In the genomic region with DNA sequence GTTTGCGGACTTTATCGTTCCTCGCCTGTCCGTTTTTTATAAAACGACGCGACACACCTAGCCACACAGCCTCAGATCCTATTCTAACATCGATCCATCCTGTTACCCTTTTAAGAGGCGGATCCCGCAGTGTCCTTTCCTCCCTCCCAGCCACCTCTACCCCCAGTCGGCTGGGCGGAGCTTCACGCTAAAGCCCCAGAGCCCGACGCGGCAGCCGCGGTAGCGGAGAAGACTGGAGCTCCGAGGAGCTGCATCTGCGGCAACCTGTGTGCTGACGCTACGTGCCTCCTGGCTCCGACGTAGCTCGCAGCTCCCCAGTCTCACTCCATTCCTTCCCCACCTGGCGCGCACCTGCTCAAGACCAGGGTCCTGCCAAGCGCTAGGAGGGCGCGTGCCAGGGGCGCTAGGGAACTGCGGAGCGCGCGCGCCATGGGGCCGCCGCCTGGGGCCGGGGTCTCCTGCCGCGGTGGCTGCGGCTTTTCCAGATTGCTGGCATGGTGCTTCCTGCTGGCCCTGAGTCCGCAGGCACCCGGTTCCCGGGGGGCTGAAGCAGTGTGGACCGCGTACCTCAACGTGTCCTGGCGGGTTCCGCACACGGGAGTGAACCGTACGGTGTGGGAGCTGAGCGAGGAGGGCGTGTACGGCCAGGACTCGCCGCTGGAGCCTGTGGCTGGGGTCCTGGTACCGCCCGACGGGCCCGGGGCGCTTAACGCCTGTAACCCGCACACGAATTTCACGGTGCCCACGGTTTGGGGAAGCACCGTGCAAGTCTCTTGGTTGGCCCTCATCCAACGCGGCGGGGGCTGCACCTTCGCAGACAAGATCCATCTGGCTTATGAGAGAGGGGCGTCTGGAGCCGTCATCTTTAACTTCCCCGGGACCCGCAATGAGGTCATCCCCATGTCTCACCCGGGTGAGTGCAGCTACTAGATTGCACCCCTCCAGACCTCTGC, we compare ENCODE assay signal across 2 cellular contexts.
TF ChIP-seq lines count a peak whose summit lies in the region.

RNF128 (plus strand) TSS at position 217 of the 953 bp plus-strand sequence; CDS start at position 430, 213 bp downstream.

TF ChIP-seq in A549, 52 proteins besides CTCF, POLR2A, EP300 and RAD21 (continued from another document):
- TF ChIP-seq, protein P1, sequence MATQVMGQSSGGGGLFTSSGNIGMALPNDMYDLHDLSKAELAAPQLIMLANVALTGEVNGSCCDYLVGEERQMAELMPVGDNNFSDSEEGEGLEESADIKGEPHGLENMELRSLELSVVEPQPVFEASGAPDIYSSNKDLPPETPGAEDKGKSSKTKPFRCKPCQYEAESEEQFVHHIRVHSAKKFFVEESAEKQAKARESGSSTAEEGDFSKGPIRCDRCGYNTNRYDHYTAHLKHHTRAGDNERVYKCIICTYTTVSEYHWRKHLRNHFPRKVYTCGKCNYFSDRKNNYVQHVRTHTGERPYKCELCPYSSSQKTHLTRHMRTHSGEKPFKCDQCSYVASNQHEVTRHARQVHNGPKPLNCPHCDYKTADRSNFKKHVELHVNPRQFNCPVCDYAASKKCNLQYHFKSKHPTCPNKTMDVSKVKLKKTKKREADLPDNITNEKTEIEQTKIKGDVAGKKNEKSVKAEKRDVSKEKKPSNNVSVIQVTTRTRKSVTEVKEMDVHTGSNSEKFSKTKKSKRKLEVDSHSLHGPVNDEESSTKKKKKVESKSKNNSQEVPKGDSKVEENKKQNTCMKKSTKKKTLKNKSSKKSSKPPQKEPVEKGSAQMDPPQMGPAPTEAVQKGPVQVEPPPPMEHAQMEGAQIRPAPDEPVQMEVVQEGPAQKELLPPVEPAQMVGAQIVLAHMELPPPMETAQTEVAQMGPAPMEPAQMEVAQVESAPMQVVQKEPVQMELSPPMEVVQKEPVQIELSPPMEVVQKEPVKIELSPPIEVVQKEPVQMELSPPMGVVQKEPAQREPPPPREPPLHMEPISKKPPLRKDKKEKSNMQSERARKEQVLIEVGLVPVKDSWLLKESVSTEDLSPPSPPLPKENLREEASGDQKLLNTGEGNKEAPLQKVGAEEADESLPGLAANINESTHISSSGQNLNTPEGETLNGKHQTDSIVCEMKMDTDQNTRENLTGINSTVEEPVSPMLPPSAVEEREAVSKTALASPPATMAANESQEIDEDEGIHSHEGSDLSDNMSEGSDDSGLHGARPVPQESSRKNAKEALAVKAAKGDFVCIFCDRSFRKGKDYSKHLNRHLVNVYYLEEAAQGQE (IDR thresholded peaks at IDR 0.05): no peak
- TF ChIP-seq ATOH8 (CRISPR knock-in tag; IDR thresholded peaks at IDR 0.05; ENCODE audit: low read depth) (no peak), CBX2 (IDR thresholded peaks at IDR 0.05; ENCODE audit: borderline replicate concordance, low read depth) (no peak), TFCP2L1 (CRISPR knock-in tag; IDR thresholded peaks at IDR 0.05) (no peak), GATA3 (IDR thresholded peaks at IDR 0.05; ENCODE audit: borderline replicate concordance) (no peak), HOXB5 (CRISPR knock-in tag; IDR thresholded peaks at IDR 0.05) (no peak), HEYL (CRISPR knock-in tag; IDR thresholded peaks at IDR 0.05) (no peak), FOXS1 (CRISPR knock-in tag; IDR thresholded peaks at IDR 0.05) (no peak), KDM5A (IDR thresholded peaks at IDR 0.05) (no peak), SREBF2 (IDR thresholded peaks at IDR 0.05) (no peak), EHMT2 (IDR thresholded peaks at IDR 0.05; ENCODE audit: low read depth) (no peak), EHF (CRISPR knock-in tag; IDR thresholded peaks at IDR 0.05) (no peak), ESRRA (IDR thresholded peaks at IDR 0.05; ENCODE audit: borderline replicate concordance, low read length) (no peak), FOSB (CRISPR knock-in tag; IDR thresholded peaks at IDR 0.05) (no peak), JUNB (IDR thresholded peaks at IDR 0.05) (no peak), HOXB13 (CRISPR knock-in tag; IDR thresholded peaks at IDR 0.05; ENCODE audit: low read depth) (no peak)
- TF ChIP-seq, protein P2, sequence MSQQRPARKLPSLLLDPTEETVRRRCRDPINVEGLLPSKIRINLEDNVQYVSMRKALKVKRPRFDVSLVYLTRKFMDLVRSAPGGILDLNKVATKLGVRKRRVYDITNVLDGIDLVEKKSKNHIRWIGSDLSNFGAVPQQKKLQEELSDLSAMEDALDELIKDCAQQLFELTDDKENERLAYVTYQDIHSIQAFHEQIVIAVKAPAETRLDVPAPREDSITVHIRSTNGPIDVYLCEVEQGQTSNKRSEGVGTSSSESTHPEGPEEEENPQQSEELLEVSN (IDR thresholded peaks at IDR 0.05; ENCODE audit: borderline replicate concordance, low read depth): no peak
- TF ChIP-seq, protein P3, sequence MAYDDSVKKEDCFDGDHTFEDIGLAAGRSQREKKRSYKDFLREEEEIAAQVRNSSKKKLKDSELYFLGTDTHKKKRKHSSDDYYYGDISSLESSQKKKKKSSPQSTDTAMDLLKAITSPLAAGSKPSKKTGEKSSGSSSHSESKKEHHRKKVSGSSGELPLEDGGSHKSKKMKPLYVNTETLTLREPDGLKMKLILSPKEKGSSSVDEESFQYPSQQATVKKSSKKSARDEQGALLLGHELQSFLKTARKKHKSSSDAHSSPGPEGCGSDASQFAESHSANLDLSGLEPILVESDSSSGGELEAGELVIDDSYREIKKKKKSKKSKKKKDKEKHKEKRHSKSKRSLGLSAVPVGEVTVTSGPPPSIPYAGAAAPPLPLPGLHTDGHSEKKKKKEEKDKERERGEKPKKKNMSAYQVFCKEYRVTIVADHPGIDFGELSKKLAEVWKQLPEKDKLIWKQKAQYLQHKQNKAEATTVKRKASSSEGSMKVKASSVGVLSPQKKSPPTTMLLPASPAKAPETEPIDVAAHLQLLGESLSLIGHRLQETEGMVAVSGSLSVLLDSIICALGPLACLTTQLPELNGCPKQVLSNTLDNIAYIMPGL (CRISPR knock-in tag; IDR thresholded peaks at IDR 0.05; ENCODE audit: borderline replicate concordance): no peak
- TF ChIP-seq, protein P4, sequence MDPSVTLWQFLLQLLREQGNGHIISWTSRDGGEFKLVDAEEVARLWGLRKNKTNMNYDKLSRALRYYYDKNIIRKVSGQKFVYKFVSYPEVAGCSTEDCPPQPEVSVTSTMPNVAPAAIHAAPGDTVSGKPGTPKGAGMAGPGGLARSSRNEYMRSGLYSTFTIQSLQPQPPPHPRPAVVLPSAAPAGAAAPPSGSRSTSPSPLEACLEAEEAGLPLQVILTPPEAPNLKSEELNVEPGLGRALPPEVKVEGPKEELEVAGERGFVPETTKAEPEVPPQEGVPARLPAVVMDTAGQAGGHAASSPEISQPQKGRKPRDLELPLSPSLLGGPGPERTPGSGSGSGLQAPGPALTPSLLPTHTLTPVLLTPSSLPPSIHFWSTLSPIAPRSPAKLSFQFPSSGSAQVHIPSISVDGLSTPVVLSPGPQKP (IDR thresholded peaks at IDR 0.05; ENCODE audit: low read depth, low read length): no peak

TF ChIP-seq in HEK293, 187 proteins besides CTCF, POLR2A, EP300 and RAD21 (continues in another document):
- peak; percentile 35; the same call in 1 of the 2 replicates for TF ChIP-seq ATF2 (tag by site-specific recombination; IDR thresholded peaks at IDR 0.05; ENCODE audit: low read depth)
- 0 out of 2 replicates have a peak, but pooled peaks have one; percentile 8 for TF ChIP-seq ZNF629 (tag by site-specific recombination; IDR thresholded peaks at IDR 0.05)
- TF ChIP-seq ZBTB20 (tag by site-specific recombination; IDR thresholded peaks at IDR 0.05): peak; percentile 41; the same call in 1 of the 2 replicates
- peak; percentile 72 for TF ChIP-seq SCRT2 (tag by site-specific recombination; IDR thresholded peaks at IDR 0.05)
- peak; percentile 94 for TF ChIP-seq ZIC2 (tag by site-specific recombination; IDR thresholded peaks at IDR 0.05)
- no peak for TF ChIP-seq BCL6B (tag by site-specific recombination; IDR thresholded peaks at IDR 0.05)
- TF ChIP-seq ZNF501 (tag by site-specific recombination; IDR thresholded peaks at IDR 0.05): 0 out of 2 replicates have a peak, but pooled peaks have one; percentile 33
- no peak for TF ChIP-seq ZFP3 (tag by site-specific recombination; IDR thresholded peaks at IDR 0.05; ENCODE audit: low read depth)
- peak; percentile 86 for TF ChIP-seq ZFP69B (tag by site-specific recombination; IDR thresholded peaks at IDR 0.05)
- no peak for TF ChIP-seq YY1 (tag by site-specific recombination; IDR thresholded peaks at IDR 0.05)
- TF ChIP-seq ZNF341 (tag by site-specific recombination; IDR thresholded peaks at IDR 0.05; ENCODE audit: low read depth): peak; percentile 84
- TF ChIP-seq RBAK (tag by site-specific recombination; IDR thresholded peaks at IDR 0.05): no peak
- TF ChIP-seq GLIS1 (tag by site-specific recombination; IDR thresholded peaks at IDR 0.05): peak; percentile 60
- TF ChIP-seq ZNF416 (tag by site-specific recombination; IDR thresholded peaks at IDR 0.05): no peak
- TF ChIP-seq ZNF366 (tag by site-specific recombination; conservative IDR thresholded peaks at IDR 0.05): peak; percentile 49
- no peak for TF ChIP-seq ZNF791 (tag by site-specific recombination; IDR thresholded peaks at IDR 0.05)
- TF ChIP-seq, protein P5, sequence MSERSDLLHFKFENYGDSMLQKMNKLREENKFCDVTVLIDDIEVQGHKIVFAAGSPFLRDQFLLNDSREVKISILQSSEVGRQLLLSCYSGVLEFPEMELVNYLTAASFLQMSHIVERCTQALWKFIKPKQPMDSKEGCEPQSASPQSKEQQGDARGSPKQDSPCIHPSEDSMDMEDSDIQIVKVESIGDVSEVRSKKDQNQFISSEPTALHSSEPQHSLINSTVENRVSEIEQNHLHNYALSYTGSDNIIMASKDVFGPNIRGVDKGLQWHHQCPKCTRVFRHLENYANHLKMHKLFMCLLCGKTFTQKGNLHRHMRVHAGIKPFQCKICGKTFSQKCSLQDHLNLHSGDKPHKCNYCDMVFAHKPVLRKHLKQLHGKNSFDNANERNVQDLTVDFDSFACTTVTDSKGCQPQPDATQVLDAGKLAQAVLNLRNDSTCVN (tag by site-specific recombination; optimal IDR thresholded peaks at IDR 0.05): peak; percentile 66
- TF ChIP-seq ZNF558 (tag by site-specific recombination; IDR thresholded peaks at IDR 0.05): no peak
- no peak for TF ChIP-seq KLF1 (tag by site-specific recombination; IDR thresholded peaks at IDR 0.05)
- TF ChIP-seq, protein P6, sequence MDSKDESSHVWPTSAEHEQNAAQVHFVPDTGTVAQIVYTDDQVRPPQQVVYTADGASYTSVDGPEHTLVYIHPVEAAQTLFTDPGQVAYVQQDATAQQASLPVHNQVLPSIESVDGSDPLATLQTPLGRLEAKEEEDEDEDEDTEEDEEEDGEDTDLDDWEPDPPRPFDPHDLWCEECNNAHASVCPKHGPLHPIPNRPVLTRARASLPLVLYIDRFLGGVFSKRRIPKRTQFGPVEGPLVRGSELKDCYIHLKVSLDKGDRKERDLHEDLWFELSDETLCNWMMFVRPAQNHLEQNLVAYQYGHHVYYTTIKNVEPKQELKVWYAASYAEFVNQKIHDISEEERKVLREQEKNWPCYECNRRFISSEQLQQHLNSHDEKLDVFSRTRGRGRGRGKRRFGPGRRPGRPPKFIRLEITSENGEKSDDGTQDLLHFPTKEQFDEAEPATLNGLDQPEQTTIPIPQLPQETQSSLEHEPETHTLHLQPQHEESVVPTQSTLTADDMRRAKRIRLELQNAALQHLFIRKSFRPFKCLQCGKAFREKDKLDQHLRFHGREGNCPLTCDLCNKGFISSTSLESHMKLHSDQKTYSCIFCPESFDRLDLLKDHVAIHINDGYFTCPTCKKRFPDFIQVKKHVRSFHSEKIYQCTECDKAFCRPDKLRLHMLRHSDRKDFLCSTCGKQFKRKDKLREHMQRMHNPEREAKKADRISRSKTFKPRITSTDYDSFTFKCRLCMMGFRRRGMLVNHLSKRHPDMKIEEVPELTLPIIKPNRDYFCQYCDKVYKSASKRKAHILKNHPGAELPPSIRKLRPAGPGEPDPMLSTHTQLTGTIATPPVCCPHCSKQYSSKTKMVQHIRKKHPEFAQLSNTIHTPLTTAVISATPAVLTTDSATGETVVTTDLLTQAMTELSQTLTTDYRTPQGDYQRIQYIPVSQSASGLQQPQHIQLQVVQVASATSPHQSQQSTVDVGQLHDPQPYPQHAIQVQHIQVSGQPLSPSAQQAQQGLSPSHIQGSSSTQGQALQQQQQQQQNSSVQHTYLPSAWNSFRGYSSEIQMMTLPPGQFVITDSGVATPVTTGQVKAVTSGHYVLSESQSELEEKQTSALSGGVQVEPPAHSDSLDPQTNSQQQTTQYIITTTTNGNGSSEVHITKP (tag by site-specific recombination; IDR thresholded peaks at IDR 0.05): peak; percentile 86
- TF ChIP-seq, protein P7, sequence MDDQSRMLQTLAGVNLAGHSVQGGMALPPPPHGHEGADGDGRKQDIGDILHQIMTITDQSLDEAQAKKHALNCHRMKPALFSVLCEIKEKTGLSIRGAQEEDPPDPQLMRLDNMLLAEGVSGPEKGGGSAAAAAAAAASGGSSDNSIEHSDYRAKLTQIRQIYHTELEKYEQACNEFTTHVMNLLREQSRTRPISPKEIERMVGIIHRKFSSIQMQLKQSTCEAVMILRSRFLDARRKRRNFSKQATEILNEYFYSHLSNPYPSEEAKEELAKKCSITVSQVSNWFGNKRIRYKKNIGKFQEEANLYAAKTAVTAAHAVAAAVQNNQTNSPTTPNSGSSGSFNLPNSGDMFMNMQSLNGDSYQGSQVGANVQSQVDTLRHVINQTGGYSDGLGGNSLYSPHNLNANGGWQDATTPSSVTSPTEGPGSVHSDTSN (CRISPR knock-in tag; IDR thresholded peaks at IDR 0.05): 0 out of 2 replicates have a peak, but pooled peaks have one; percentile 9
- TF ChIP-seq SP3 (tag by site-specific recombination; IDR thresholded peaks at IDR 0.05): peak; percentile 63
- TF ChIP-seq GLIS2 (tag by site-specific recombination; IDR thresholded peaks at IDR 0.05): peak; percentile 69
- TF ChIP-seq ZBTB8A (tag by site-specific recombination; IDR thresholded peaks at IDR 0.05): 0 out of 2 replicates have a peak, but pooled peaks have one; percentile 20
